10 cellular contexts compared by ENCODE assay signal in genomic region chr17:35890774-35891155, GRCh38. TPM values are rescaled to one million over a fixed set of nuclear protein-coding genes. Genes with fewer than 3 reads are reported as not detected.
DNase-seq lines count a peak whose midpoint lies in the region; ATAC-seq and TF ChIP-seq lines count a peak whose summit lies in the region.
"Had no signal": no experiment of that assay in that cellular context is flagged by ENCODE, and none has a peak within 500 bp of the region (broad histone marks: within the 10 kb centered on the region; RNA-seq: fewer than 3 reads in every experiment).

No MANE protein-coding gene starts in this region.

- H3K36me3 Mint-ChIP-seq in activated CD8-positive, alpha-beta T cell treated with anti-CD3 and anti-CD28 coated beads, Interleukin-2, amount 10 ng/mL, durations not matched to agents 7 days and 5 days (ENCODE audit: low read depth): peaks cover 15% of the 10 kb centered on the region

- peak; percentile 77 for ATAC-seq in activated CD8-positive, alpha-beta T cell treated with anti-CD3 and anti-CD28 coated beads, Interleukin-2, amount 10 ng/mL, durations not matched to agents 7 days and 5 days
- no peak for ATAC-seq in GM18505 (IDR thresholded peaks at IDR 0.05; ENCODE audit: unreplicated experiment)

- CTCF ChIA-PET in activated CD8-positive, alpha-beta T cell treated with anti-CD3 and anti-CD28 coated beads, Interleukin-2, amount 10 ng/mL, durations not matched to agents 7 days and 5 days (lab: Charles Lee): interaction anchor here (0.9 to 3.8 kb wide), 8 partner anchors 16 to 118 kb away, joined by 3 to 25 read pairs (median 4); no protein-coding TSS in a partner anchor

- no peaks in the 10 kb centered on the region for H3K27me3 Mint-ChIP-seq in activated CD8-positive, alpha-beta T cell treated with anti-CD3 and anti-CD28 coated beads, Interleukin-2, amount 10 ng/mL, durations not matched to agents 7 days and 5 days (ENCODE audit: low read depth)

- DNase-seq in DMS 273 (lab: John Stamatoyannopoulos, UW; ENCODE audit: unreplicated experiment) (peak; percentile 9), DMS 273 treated with DMSO at 0.1 percent for 48 hours (lab: John Stamatoyannopoulos, UW) (no peak), myocyte (ENCODE audit: low read depth) (peak; percentile 21), C1 segment of cervical spinal cord (lab: John Stamatoyannopoulos, UW) (no peak), RKO (ENCODE audit: low spot score) (no peak)
- peak; percentile 70 for DNase-seq in Jurkat, Clone E6-1 (ENCODE audit: low read depth, low spot score)
- peak; percentile 89 for DNase-seq in activated CD8-positive, alpha-beta T cell treated with anti-CD3 and anti-CD28 coated beads, Interleukin-2, amount 10 ng/mL, durations not matched to agents 7 days and 5 days

- H3K4me3 Mint-ChIP-seq in activated CD8-positive, alpha-beta T cell treated with anti-CD3 and anti-CD28 coated beads, Interleukin-2, amount 10 ng/mL, durations not matched to agents 7 days and 5 days: peak overlapping the region; percentile 24

- peak overlapping the region; percentile 83 for H3K27ac Mint-ChIP-seq in activated CD8-positive, alpha-beta T cell treated with anti-CD3 and anti-CD28 coated beads, Interleukin-2, amount 10 ng/mL, durations not matched to agents 7 days and 5 days

- POLR2A ChIA-PET in activated CD8-positive, alpha-beta T cell treated with anti-CD3 and anti-CD28 coated beads, Interleukin-2, amount 10 ng/mL, durations not matched to agents 7 days and 5 days (lab: Charles Lee): interaction anchor here (0.6 to 5.5 kb wide), 12 partner anchors 10 to 312 kb away, joined by 3 to 105 read pairs (median 5); partner anchors contain the start of genes CCL5, PEX12 and RDM1

- H3K9me3 Mint-ChIP-seq in activated CD8-positive, alpha-beta T cell treated with anti-CD3 and anti-CD28 coated beads, Interleukin-2, amount 10 ng/mL, durations not matched to agents 7 days and 5 days (ENCODE audit: insufficient read depth): no peaks in the 10 kb centered on the region

- H3K4me1 Mint-ChIP-seq in activated CD8-positive, alpha-beta T cell treated with anti-CD3 and anti-CD28 coated beads, Interleukin-2, amount 10 ng/mL, durations not matched to agents 7 days and 5 days (ENCODE audit: low read depth): peaks cover 77% of the 10 kb centered on the region

- H3K4me3 ChIP-seq in Jurkat, Clone E6-1 (ENCODE audit: low read length): no peak overlapping the region
- H3K4me3 ChIP-seq: breast epithelium, heart left ventricle had no signal

- no peak for TF ChIP-seq POLR2A in GM18505 (IDR thresholded peaks at IDR 0.05; ENCODE audit: borderline replicate concordance, extremely low read depth, insufficient read depth, insufficient read length)

RNA-seq across cellular contexts. Expression of gene CCL5, which starts 10.6 kb away (rescaled TPM):
- not detected for polyA plus RNA-seq in Jurkat, Clone E6-1 (2012; ENCODE audit: insufficient read depth, insufficient read length)
- total RNA-seq in activated CD8-positive, alpha-beta T cell treated with anti-CD3 and anti-CD28 coated beads, Interleukin-2, amount 10 ng/mL, durations not matched to agents 7 days and 5 days: 100 to 1,000 TPM; 275 to 301 TPM
- 0.11 and 0.62 TPM in 2 replicates for total RNA-seq in myocyte
- 0.25 TPM for polyA plus RNA-seq in myocyte (2012)

RNA-seq across cellular contexts. Expression of gene HEATR9, which starts 22.1 kb away (rescaled TPM):
- polyA plus RNA-seq in Jurkat, Clone E6-1 (2012; ENCODE audit: insufficient read depth, insufficient read length): not detected
- 1 to 10 TPM; 1.1 TPM for total RNA-seq in activated CD8-positive, alpha-beta T cell treated with anti-CD3 and anti-CD28 coated beads, Interleukin-2, amount 10 ng/mL, durations not matched to agents 7 days and 5 days
- not detected in 2 replicates for total RNA-seq in myocyte
- polyA plus RNA-seq in myocyte (2012): 0.04 TPM
- polyA plus RNA-seq: heart left ventricle had no signal

RNA-seq across cellular contexts. Expression of gene RDM1, which starts 39.8 kb away (rescaled TPM):
- 22.9 TPM for polyA plus RNA-seq in Jurkat, Clone E6-1 (2012; ENCODE audit: insufficient read depth, insufficient read length)
- 10 to 100 TPM; 13.9 to 14.4 TPM for total RNA-seq in activated CD8-positive, alpha-beta T cell treated with anti-CD3 and anti-CD28 coated beads, Interleukin-2, amount 10 ng/mL, durations not matched to agents 7 days and 5 days
- total RNA-seq in myocyte: not detected in 2 replicates
- polyA plus RNA-seq in myocyte (2012): not detected
- total RNA-seq: breast epithelium had no signal
- polyA plus RNA-seq: heart left ventricle had no signal

RNA-seq across cellular contexts. Expression of gene LYZL6, which starts 52.7 kb away (rescaled TPM):
- polyA plus RNA-seq in Jurkat, Clone E6-1 (2012; ENCODE audit: insufficient read depth, insufficient read length): not detected
- total RNA-seq in activated CD8-positive, alpha-beta T cell treated with anti-CD3 and anti-CD28 coated beads, Interleukin-2, amount 10 ng/mL, durations not matched to agents 7 days and 5 days: not detected
- total RNA-seq in myocyte: not detected in 2 replicates
- polyA plus RNA-seq in myocyte (2012): not detected
- total RNA-seq: breast epithelium, heart left ventricle had no signal
- polyA plus RNA-seq: heart left ventricle had no signal

Comparison
In these comparisons a context has a peak if more than half of its experiments do, and no peak if none do; other contexts are left out.
1. DNase-seq: peak in DMS 273 (single experiment), Jurkat, Clone E6-1 (single experiment), activated CD8-positive, alpha-beta T cell treated with anti-CD3 and anti-CD28 coated beads, Interleukin-2, amount 10 ng/mL, durations not matched to agents 7 days and 5 days (single experiment) and myocyte (single experiment); none in DMS 273 treated with DMSO at 0.1 percent for 48 hours (single experiment), C1 segment of cervical spinal cord (0 of 14) and RKO (single experiment).
2. RNA of gene CCL5, which starts 10.6 kb away (total RNA-seq): 275 to 301 TPM in activated CD8-positive, alpha-beta T cell treated with anti-CD3 and anti-CD28 coated beads, Interleukin-2, amount 10 ng/mL, durations not matched to agents 7 days and 5 days; 0.11 to 0.62 TPM in myocyte; every median in the first group is over 100 times any median in the second.
3. RNA of gene RDM1, which starts 39.8 kb away (total RNA-seq): 13.9 to 14.4 TPM in activated CD8-positive, alpha-beta T cell treated with anti-CD3 and anti-CD28 coated beads, Interleukin-2, amount 10 ng/mL, durations not matched to agents 7 days and 5 days; not detected in myocyte; every median in the first group is over 10 times any median in the second.